Comparison of ENCODE assay signal across 21 cellular contexts in the genomic region with DNA sequence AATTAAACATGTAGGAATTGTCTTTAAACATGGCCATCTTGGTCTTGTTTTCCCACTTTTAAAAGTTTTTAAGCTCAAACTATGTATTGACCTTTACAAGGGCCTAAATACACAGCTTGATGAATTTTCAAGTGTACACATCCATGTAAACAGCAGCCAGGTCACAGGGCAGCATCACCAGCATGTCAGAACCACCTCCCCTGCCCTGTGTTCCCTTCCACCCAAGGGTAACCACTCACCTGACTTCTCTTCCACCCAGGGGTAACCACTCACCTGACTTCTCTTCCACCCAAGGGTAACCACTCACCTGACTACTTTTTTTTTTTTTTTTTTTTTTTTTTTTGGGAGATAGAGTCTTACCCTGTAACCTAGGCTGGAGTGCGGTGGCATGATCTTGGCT. TPM values are rescaled to one million over a fixed set of nuclear protein-coding genes. Genes with fewer than 3 reads are reported as not detected.
A peak's percentile ranks its signal among the peaks of the same experiment; 100 is the strongest.
DNase-seq lines count a peak whose midpoint lies in the region; ATAC-seq and TF ChIP-seq lines count a peak whose summit lies in the region.
"Had no signal": no experiment of that assay in that cellular context is flagged by ENCODE, and none has a peak within 500 bp of the region (broad histone marks: within the 10 kb centered on the region; RNA-seq: fewer than 3 reads in every experiment).

No MANE protein-coding gene starts in this region.

- H3K79me2 ChIP-seq in PC-9 (ENCODE audit: low read depth) (peaks cover 76% of the 10 kb centered on the region), hepatocyte (peaks cover 68% of the 10 kb centered on the region)

- no TSS peak for BruUV-seq in PC-9 (replicated peaks; lab: Mats Ljungman, UMichigan)

- H3K4me3 ChIP-seq in PC-9 (no peak overlapping the region; the same call in 1 of the 2 replicates), hepatocyte (no peak overlapping the region)
- H3K4me3 ChIP-seq in naive thymus-derived CD4-positive, alpha-beta T cell (ENCODE audit: low read length), result no peak overlapping the region
- H3K4me3 ChIP-seq: A549 had no signal

- TF ChIP-seq CTCF in natural killer cell (IDR thresholded peaks at IDR 0.05) (no peak), PC-9 (conservative IDR thresholded peaks at IDR 0.05) (no peak), hepatocyte (IDR thresholded peaks at IDR 0.05; ENCODE audit: poor library complexity) (no peak), type B pancreatic cell (conservative IDR thresholded peaks at IDR 0.05) (no peak)

- H3K27me3 ChIP-seq in PC-9 (ENCODE audit: insufficient read depth, low read depth) (no peaks in the 10 kb centered on the region), hepatocyte (no peaks in the 10 kb centered on the region)
- H3K27me3 ChIP-seq in naive thymus-derived CD4-positive, alpha-beta T cell (ENCODE audit: control insufficient read depth in 2 of 2, insufficient read depth in 2 of 2, low read length in 2 of 2), result no peaks in the 10 kb centered on the region

- no peaks in the 10 kb centered on the region for H3K9me2 ChIP-seq in PC-9 (ENCODE audit: insufficient read depth)
- no peaks in the 10 kb centered on the region for H3K9me2 ChIP-seq in hepatocyte (replicated peaks; ENCODE audit: insufficient read depth)
- H3K9me2 ChIP-seq: SK-N-SH had no signal

- H3F3A ChIP-seq in PC-9 (ENCODE audit: insufficient read depth, low read depth), result peaks cover 37% of the 10 kb centered on the region

- H4K20me1 ChIP-seq in PC-9 (ENCODE audit: insufficient read depth), result peaks cover 21% of the 10 kb centered on the region
- H4K20me1 ChIP-seq in hepatocyte (ENCODE audit: insufficient read depth, poor library complexity, severe bottlenecking), result peaks cover 12% of the 10 kb centered on the region

- H3K27ac ChIP-seq in PC-9 (peak overlapping the region; percentile 97), hepatocyte (peak overlapping the region; percentile 50)
- H3K27ac ChIP-seq in naive thymus-derived CD4-positive, alpha-beta T cell (ENCODE audit: low read depth, low read length), result no peak overlapping the region
- H3K27ac ChIP-seq: A549 had no signal

- DNase-seq in natural killer cell, result no peak
- no peak for DNase-seq in natural killer cell treated with Interleukin-12 subunit alpha and Interleukin-12 subunit beta and Interleukin-15 and Interleukin-18, amount 100 ng/mL, for 72 hours (ENCODE audit: low spot score)
- no peak for DNase-seq in PC-9
- DNase-seq in hepatocyte (ENCODE audit: low spot score), result no peak
- no peak for DNase-seq in type B pancreatic cell (ENCODE audit: extremely low spot score, unreplicated experiment)
- no peak for DNase-seq in stimulated activated naive CD4-positive, alpha-beta T cell (lab: John Stamatoyannopoulos, UW)
- DNase-seq in activated T-cell treated with anti-CD3 and anti-CD28 coated beads, Interleukin-2, amount 50 U/mL, for 24 hours, result no peak
- DNase-seq in naive thymus-derived CD4-positive, alpha-beta T cell, result no peak
- DNase-seq: CD4-positive, CD25-positive, alpha-beta regulatory T cell; COR-L47; NCI-H1694; NCI-H2081; NCI-H2171; NCI-H345; NCI-H526; SIG-M5; SK-N-SH had no signal

- H3K9me3 Mint-ChIP-seq in natural killer cell, result peaks cover 0 to 2% of the 10 kb centered on the region in 2 donors
- H3K9me3 Mint-ChIP-seq in natural killer cell treated with Interleukin-12 subunit alpha and Interleukin-12 subunit beta and Interleukin-15 and Interleukin-18, amount 100 ng/mL, for 72 hours, result no peaks in the 10 kb centered on the region
- H3K9me3 Mint-ChIP-seq in type B pancreatic cell, result no peaks in the 10 kb centered on the region
- H3K9me3 Mint-ChIP-seq in activated T-cell treated with anti-CD3 and anti-CD28 coated beads, Interleukin-2, amount 50 U/mL, for 24 hours, result no peaks in the 10 kb centered on the region
- H3K9me3 Mint-ChIP-seq in naive thymus-derived CD4-positive, alpha-beta T cell, result peaks cover 0 to 3% (median 0%) of the 10 kb centered on the region in 11 donors

- no peak overlapping the region for H3K4me3 Mint-ChIP-seq in natural killer cell
- no peak overlapping the region for H3K4me3 Mint-ChIP-seq in natural killer cell treated with Interleukin-12 subunit alpha and Interleukin-12 subunit beta and Interleukin-15 and Interleukin-18, amount 100 ng/mL, for 72 hours
- peak overlapping the region; percentile 75 for H3K4me3 Mint-ChIP-seq in type B pancreatic cell
- H3K4me3 Mint-ChIP-seq in activated T-cell treated with anti-CD3 and anti-CD28 coated beads, Interleukin-2, amount 50 U/mL, for 24 hours, result no peak overlapping the region
- no peak overlapping the region for H3K4me3 Mint-ChIP-seq in naive thymus-derived CD4-positive, alpha-beta T cell
- H3K4me3 Mint-ChIP-seq: B cell had no signal

- H3K9me3 ChIP-seq in PC-9 (ENCODE audit: insufficient read depth, low read depth) (no peaks in the 10 kb centered on the region), hepatocyte (ENCODE audit: low read depth) (no peaks in the 10 kb centered on the region)
- no peaks in the 10 kb centered on the region for H3K9me3 ChIP-seq in naive thymus-derived CD4-positive, alpha-beta T cell (ENCODE audit: control insufficient read depth in 2 of 3, low read length in 3 of 3)
- H3K9me3 ChIP-seq: A549, SK-N-SH had no signal

- peaks cover 58% of the 10 kb centered on the region for H3K4me1 ChIP-seq in PC-9 (replicated peaks; ENCODE audit: insufficient read depth)
- peaks cover 34% of the 10 kb centered on the region for H3K4me1 ChIP-seq in hepatocyte (ENCODE audit: insufficient read depth)
- H3K4me1 ChIP-seq in naive thymus-derived CD4-positive, alpha-beta T cell (ENCODE audit: control insufficient read depth in 2 of 2, insufficient read depth in 2 of 2, low read length in 2 of 2), result peaks cover 11 to 17% of the 10 kb centered on the region in 2 donors

- H3K4me2 ChIP-seq in PC-9 (peak overlapping the region; percentile 78), hepatocyte (no peak overlapping the region)
- H3K4me2 ChIP-seq: A549, SK-N-SH had no signal

- peaks cover 55 to 64% of the 10 kb centered on the region in 2 donors for H3K4me1 Mint-ChIP-seq in natural killer cell
- H3K4me1 Mint-ChIP-seq in natural killer cell treated with Interleukin-12 subunit alpha and Interleukin-12 subunit beta and Interleukin-15 and Interleukin-18, amount 100 ng/mL, for 72 hours (ENCODE audit: low read depth in 2 of 2), result peaks cover 35 to 48% of the 10 kb centered on the region in 2 donors
- H3K4me1 Mint-ChIP-seq in type B pancreatic cell (ENCODE audit: unreplicated experiment), result peaks cover 56% of the 10 kb centered on the region
- peaks cover 69% of the 10 kb centered on the region for H3K4me1 Mint-ChIP-seq in activated T-cell treated with anti-CD3 and anti-CD28 coated beads, Interleukin-2, amount 50 U/mL, for 24 hours (ENCODE audit: low read depth)
- H3K4me1 Mint-ChIP-seq in naive thymus-derived CD4-positive, alpha-beta T cell, result peaks cover 39 to 83% (median 71%) of the 10 kb centered on the region in 7 donors

- intact Hi-C loops in natural killer cell (cut with micrococcal nuclease) (no loop called here), PC-9 (cut with micrococcal nuclease; ENCODE audit: unreplicated experiment) (no loop called here)
- intact Hi-C loops in naive thymus-derived CD4-positive, alpha-beta T cell (cut with micrococcal nuclease), result no loop called here

- POLR2A ChIA-PET in PC-9 (lab: Charles Lee; ENCODE audit: unreplicated experiment), result no interaction called here
- POLR2A ChIA-PET in naive thymus-derived CD4-positive, alpha-beta T cell (lab: Charles Lee), result no interaction called here

- no peak for ATAC-seq in natural killer cell
- ATAC-seq in natural killer cell treated with Interleukin-12 subunit alpha and Interleukin-12 subunit beta and Interleukin-15 and Interleukin-18, amount 100 ng/mL, for 72 hours, result no peak
- ATAC-seq in naive thymus-derived CD4-positive, alpha-beta T cell, result no peak

- H3K27ac Mint-ChIP-seq in natural killer cell, result peak overlapping the region; percentile 78 to 94
- H3K27ac Mint-ChIP-seq in natural killer cell treated with Interleukin-12 subunit alpha and Interleukin-12 subunit beta and Interleukin-15 and Interleukin-18, amount 100 ng/mL, for 72 hours, result no peak overlapping the region
- H3K27ac Mint-ChIP-seq in type B pancreatic cell, result peak overlapping the region; percentile 95
- no peak overlapping the region for H3K27ac Mint-ChIP-seq in activated T-cell treated with anti-CD3 and anti-CD28 coated beads, Interleukin-2, amount 50 U/mL, for 24 hours
- no peak overlapping the region for H3K27ac Mint-ChIP-seq in naive thymus-derived CD4-positive, alpha-beta T cell
- H3K27ac Mint-ChIP-seq: B cell had no signal

- 100% methylated on average over 1 of the region's 1 CpG for WGBS in hepatocyte (ENCODE audit: low lambda C conversion rate, missing lambda C conversion rate)

- no peak overlapping the region for H2AFZ ChIP-seq in PC-9
- H2AFZ ChIP-seq in hepatocyte, result no peak overlapping the region

- H3K27me3 Mint-ChIP-seq in natural killer cell (ENCODE audit: low read depth in 2 of 2) (peaks cover 0 to 3% of the 10 kb centered on the region in 2 donors), type B pancreatic cell (no peaks in the 10 kb centered on the region)
- no peaks in the 10 kb centered on the region for H3K27me3 Mint-ChIP-seq in natural killer cell treated with Interleukin-12 subunit alpha and Interleukin-12 subunit beta and Interleukin-15 and Interleukin-18, amount 100 ng/mL, for 72 hours
- no peaks in the 10 kb centered on the region for H3K27me3 Mint-ChIP-seq in activated T-cell treated with anti-CD3 and anti-CD28 coated beads, Interleukin-2, amount 50 U/mL, for 24 hours
- H3K27me3 Mint-ChIP-seq in naive thymus-derived CD4-positive, alpha-beta T cell, result peaks cover 0 to 2% (median 0%) of the 10 kb centered on the region in 5 donors
- H3K27me3 Mint-ChIP-seq: B cell had no signal

- CTCF ChIA-PET in PC-9 (lab: Charles Lee), result no interaction called here
- CTCF ChIA-PET in naive thymus-derived CD4-positive, alpha-beta T cell (lab: Charles Lee), result no interaction called here

- H3K36me3 Mint-ChIP-seq in natural killer cell (no peaks in the 10 kb centered on the region), type B pancreatic cell (peaks cover 19% of the 10 kb centered on the region)
- H3K36me3 Mint-ChIP-seq in natural killer cell treated with Interleukin-12 subunit alpha and Interleukin-12 subunit beta and Interleukin-15 and Interleukin-18, amount 100 ng/mL, for 72 hours, result no peaks in the 10 kb centered on the region
- peaks cover 48% of the 10 kb centered on the region for H3K36me3 Mint-ChIP-seq in activated T-cell treated with anti-CD3 and anti-CD28 coated beads, Interleukin-2, amount 50 U/mL, for 24 hours (ENCODE audit: low read depth)
- H3K36me3 Mint-ChIP-seq in naive thymus-derived CD4-positive, alpha-beta T cell, result peaks cover 4 to 46% (median 18%) of the 10 kb centered on the region in 5 donors

- H3K36me3 ChIP-seq in PC-9 (ENCODE audit: low read depth) (no peaks in the 10 kb centered on the region), hepatocyte (replicated peaks; ENCODE audit: insufficient read depth, low read depth) (no peaks in the 10 kb centered on the region)
- H3K36me3 ChIP-seq in naive thymus-derived CD4-positive, alpha-beta T cell (ENCODE audit: control insufficient read depth in 2 of 3, insufficient read depth in 3 of 3, low read length in 3 of 3), result no peaks in the 10 kb centered on the region

RNA-seq across cellular contexts. Expression of gene FBXW8, which starts 4.6 kb away (rescaled TPM):
- 10 to 100 TPM; 11.5 to 16.0 (median 13.5) TPM for total RNA-seq in natural killer cell
- total RNA-seq in natural killer cell treated with Interleukin-12 subunit alpha and Interleukin-12 subunit beta and Interleukin-15 and Interleukin-18, amount 100 ng/mL, for 72 hours, result 10 to 100 TPM in 1 of 2 donors, 1 to 10 TPM in 1; 9.6 to 11.5 TPM
- total RNA-seq in PC-9 (2021), result 20.6 and 27.4 TPM in 2 replicates
- total RNA-seq in hepatocyte, result 14.1 and 20.6 TPM in 2 replicates
- 17.0 and 18.9 TPM in 2 replicates for polyA plus RNA-seq in hepatocyte
- 27.7 and 28.2 TPM in 2 replicates for total RNA-seq in type B pancreatic cell (ENCODE audit: low replicate concordance)
- total RNA-seq in naive thymus-derived CD4-positive, alpha-beta T cell, result 10 to 100 TPM; 10.8 to 13.2 (median 12.6) TPM
- polyA plus RNA-seq in naive thymus-derived CD4-positive, alpha-beta T cell, result 1 to 10 TPM; 4.8 to 8.4 TPM

RNA-seq across cellular contexts. Expression of gene HRK, which starts 34.1 kb away (rescaled TPM):
- total RNA-seq in natural killer cell (under 1 TPM in 1 of 3 donors, not detected in 2; 0.15 TPM), PC-9 (2021) (0.55 and 1.4 TPM in 2 replicates), hepatocyte (0.08 TPM in 1 of 2 replicates, not detected in the other), type B pancreatic cell (ENCODE audit: low replicate concordance) (1.9 and 6.6 TPM in 2 replicates)
- total RNA-seq in natural killer cell treated with Interleukin-12 subunit alpha and Interleukin-12 subunit beta and Interleukin-15 and Interleukin-18, amount 100 ng/mL, for 72 hours, result not detected
- polyA plus RNA-seq in hepatocyte, result 0.10 and 0.18 TPM in 2 replicates
- total RNA-seq in naive thymus-derived CD4-positive, alpha-beta T cell, result 1 to 10 TPM in 1 of 5 experiments, not detected in 4; 1.1 TPM
- not detected for polyA plus RNA-seq in naive thymus-derived CD4-positive, alpha-beta T cell
- total RNA-seq: IMR-90, RPMI7951 had no signal
- polyA plus RNA-seq: CD4-positive, CD25-positive, alpha-beta regulatory T cell; IMR-90 had no signal

Comparison
In these comparisons a context has a peak if more than half of its experiments do, and no peak if none do; other contexts are left out.
1. H3K27ac Mint-ChIP-seq: peak in natural killer cell (2 of 2) and type B pancreatic cell (single experiment); none in natural killer cell treated with Interleukin-12 subunit alpha and Interleukin-12 subunit beta and Interleukin-15 and Interleukin-18, amount 100 ng/mL, for 72 hours (0 of 2), activated T-cell treated with anti-CD3 and anti-CD28 coated beads, Interleukin-2, amount 50 U/mL, for 24 hours (single experiment) and naive thymus-derived CD4-positive, alpha-beta T cell (0 of 9).